Comparison of ENCODE assay signal across 1 cellular context in the genomic region with DNA sequence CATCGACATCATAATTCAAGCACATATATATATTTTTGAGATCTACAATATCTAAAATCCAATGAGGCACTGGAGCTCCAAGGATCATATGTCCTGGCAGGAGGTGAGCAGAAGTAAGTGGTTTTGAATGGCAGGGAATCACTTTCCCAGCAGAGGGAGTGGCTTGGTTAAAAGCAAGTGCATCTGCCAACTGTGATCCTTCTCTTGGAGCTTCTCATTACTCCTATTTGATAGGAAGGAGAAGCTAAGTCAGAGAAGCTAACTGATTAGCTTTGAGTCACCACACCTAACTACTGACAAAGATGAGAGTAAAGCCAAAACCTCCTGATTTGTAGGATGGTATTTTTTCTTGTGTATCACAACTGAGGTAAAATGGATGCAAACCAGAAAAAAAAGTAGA.
TF ChIP-seq lines count a peak whose summit lies in the region.

No MANE protein-coding gene starts in this region.

TF ChIP-seq in HepG2, 621 proteins besides CTCF, POLR2A, EP300 and RAD21 (continued from another document):
- TF ChIP-seq, protein P1, sequence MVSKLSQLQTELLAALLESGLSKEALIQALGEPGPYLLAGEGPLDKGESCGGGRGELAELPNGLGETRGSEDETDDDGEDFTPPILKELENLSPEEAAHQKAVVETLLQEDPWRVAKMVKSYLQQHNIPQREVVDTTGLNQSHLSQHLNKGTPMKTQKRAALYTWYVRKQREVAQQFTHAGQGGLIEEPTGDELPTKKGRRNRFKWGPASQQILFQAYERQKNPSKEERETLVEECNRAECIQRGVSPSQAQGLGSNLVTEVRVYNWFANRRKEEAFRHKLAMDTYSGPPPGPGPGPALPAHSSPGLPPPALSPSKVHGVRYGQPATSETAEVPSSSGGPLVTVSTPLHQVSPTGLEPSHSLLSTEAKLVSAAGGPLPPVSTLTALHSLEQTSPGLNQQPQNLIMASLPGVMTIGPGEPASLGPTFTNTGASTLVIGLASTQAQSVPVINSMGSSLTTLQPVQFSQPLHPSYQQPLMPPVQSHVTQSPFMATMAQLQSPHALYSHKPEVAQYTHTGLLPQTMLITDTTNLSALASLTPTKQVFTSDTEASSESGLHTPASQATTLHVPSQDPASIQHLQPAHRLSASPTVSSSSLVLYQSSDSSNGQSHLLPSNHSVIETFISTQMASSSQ (IDR thresholded peaks at IDR 0.05; ENCODE audit: low read depth) = no peak
- TF ChIP-seq, protein P1 (CRISPR knock-in tag; IDR thresholded peaks at IDR 0.05; ENCODE audit: borderline replicate concordance) = no peak
- TF ChIP-seq ZBTB39 (CRISPR knock-in tag; IDR thresholded peaks at IDR 0.05) (no peak), SMARCE1 (IDR thresholded peaks at IDR 0.05; ENCODE audit: borderline replicate concordance) (no peak), ZNF616 (CRISPR knock-in tag; IDR thresholded peaks at IDR 0.05; ENCODE audit: low read depth) (no peak), RBM22 (optimal IDR thresholded peaks at IDR 0.05; ENCODE audit: low read length) (no peak), GPN1 (CRISPR knock-in tag; IDR thresholded peaks at IDR 0.05; ENCODE audit: borderline replicate concordance) (no peak), ZNF230 (CRISPR knock-in tag; IDR thresholded peaks at IDR 0.05) (no peak), MXI1 (IDR thresholded peaks at IDR 0.05; ENCODE audit: borderline replicate concordance, low read depth, low read length) (no peak)
- TF ChIP-seq, protein P2, sequence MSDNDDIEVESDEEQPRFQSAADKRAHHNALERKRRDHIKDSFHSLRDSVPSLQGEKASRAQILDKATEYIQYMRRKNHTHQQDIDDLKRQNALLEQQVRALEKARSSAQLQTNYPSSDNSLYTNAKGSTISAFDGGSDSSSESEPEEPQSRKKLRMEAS (IDR thresholded peaks at IDR 0.05) = no peak
